1 cellular context compared by ENCODE assay signal in genomic region chr16:88452485-88453216, GRCh38.
TF ChIP-seq lines count a peak whose summit lies in the region.

No MANE protein-coding gene starts in this region.

TF ChIP-seq in K562, 482 proteins besides CTCF, POLR2A, EP300 and RAD21 (continued from another document and continues in another):
- TF ChIP-seq ZBTB33 (CRISPR knock-in tag; IDR thresholded peaks at IDR 0.05) = peak; percentile 84
- TF ChIP-seq CREB5 (CRISPR knock-in tag; IDR thresholded peaks at IDR 0.05) = no peak
- TF ChIP-seq ESRRB (CRISPR knock-in tag; IDR thresholded peaks at IDR 0.05; ENCODE audit: borderline replicate concordance) = no peak
- no peak for TF ChIP-seq PBX2 (CRISPR knock-in tag; IDR thresholded peaks at IDR 0.05; ENCODE audit: low read depth)
- no peak for TF ChIP-seq PBX2 (tag; conservative IDR thresholded peaks at IDR 0.05; ENCODE audit: low read depth)
- TF ChIP-seq FOXA1 (IDR thresholded peaks at IDR 0.05; ENCODE audit: borderline replicate concordance) = no peak
- TF ChIP-seq HMBOX1 (IDR thresholded peaks at IDR 0.05) = no peak
- TF ChIP-seq E2F3 (CRISPR knock-in tag; IDR thresholded peaks at IDR 0.05) = no peak
- TF ChIP-seq L3MBTL2 (IDR thresholded peaks at IDR 0.05) = peak; percentile 98
- no peak for TF ChIP-seq NCOA4 (IDR thresholded peaks at IDR 0.05; ENCODE audit: partially characterized antibody)
- TF ChIP-seq ZNF133 (CRISPR knock-in tag; IDR thresholded peaks at IDR 0.05) = no peak
- no peak for TF ChIP-seq E4F1 (CRISPR knock-in tag; IDR thresholded peaks at IDR 0.05; ENCODE audit: borderline replicate concordance)
- no peak for TF ChIP-seq ZNF384 (IDR thresholded peaks at IDR 0.05; ENCODE audit: low read depth, low read length)
- TF ChIP-seq ZNF41 (CRISPR knock-in tag; conservative IDR thresholded peaks at IDR 0.05) = no peak
- TF ChIP-seq ZNF766 (CRISPR knock-in tag; conservative IDR thresholded peaks at IDR 0.05) = no peak
- no peak for TF ChIP-seq ZNF696 (CRISPR knock-in tag; conservative IDR thresholded peaks at IDR 0.05)
- TF ChIP-seq EP400 (IDR thresholded peaks at IDR 0.05) = peak; percentile 84; the same call in 1 of the 2 replicates
- no peak for TF ChIP-seq BMI1 (IDR thresholded peaks at IDR 0.05; ENCODE audit: low read length)
- no peak for TF ChIP-seq RERE (CRISPR knock-in tag; IDR thresholded peaks at IDR 0.05; ENCODE audit: borderline replicate concordance)
- no peak for TF ChIP-seq ZNF124 (CRISPR knock-in tag; IDR thresholded peaks at IDR 0.05)
- no peak; the same call in 1 of the 2 replicates for TF ChIP-seq ETV1 (tag; conservative IDR thresholded peaks at IDR 0.05; ENCODE audit: low read depth)
- peak; percentile 94 for TF ChIP-seq SP1 (CRISPR knock-in tag; IDR thresholded peaks at IDR 0.05)
- TF ChIP-seq ZNF699 (CRISPR knock-in tag; IDR thresholded peaks at IDR 0.05; ENCODE audit: insufficient replicate concordance) = no peak
- no peak for TF ChIP-seq SETDB1 (IDR thresholded peaks at IDR 0.05; ENCODE audit: low read length)
- no peak for TF ChIP-seq ZKSCAN8 (CRISPR knock-in tag; IDR thresholded peaks at IDR 0.05)
- TF ChIP-seq ATF4 (CRISPR knock-in tag; IDR thresholded peaks at IDR 0.05) = no peak
- TF ChIP-seq HNRNPH1 (optimal IDR thresholded peaks at IDR 0.05; ENCODE audit: low read depth, low read length) = no peak
- no peak for TF ChIP-seq ZNF57 (CRISPR knock-in tag; IDR thresholded peaks at IDR 0.05)
- peak; percentile 54 for TF ChIP-seq HNRNPLL (IDR thresholded peaks at IDR 0.05; ENCODE audit: low read depth, low read length, poor library complexity, severe bottlenecking)
- no peak for TF ChIP-seq NFE2L1 (tag; IDR thresholded peaks at IDR 0.05; ENCODE audit: borderline replicate concordance, low read depth)
- TF ChIP-seq FIP1L1 (IDR thresholded peaks at IDR 0.05; ENCODE audit: low read depth, low read length, poor library complexity, severe bottlenecking) = peak; percentile 82
- no peak for TF ChIP-seq ZNF318 (IDR thresholded peaks at IDR 0.05; ENCODE audit: borderline replicate concordance in 1 of 2, low read depth in 1 of 2)
- TF ChIP-seq HNRNPL (IDR thresholded peaks at IDR 0.05; ENCODE audit: low read depth, low read length) = 0 out of 2 replicates have a peak, but pooled peaks have one; percentile 31
- TF ChIP-seq ZNF644 (tag; IDR thresholded peaks at IDR 0.05; ENCODE audit: low read depth) = no peak
